Comparison of ENCODE assay signal across 8 cellular contexts in genomic region chr3:4466783-4467521, GRCh38. TPM values are rescaled to one million over a fixed set of nuclear protein-coding genes. Genes with fewer than 3 reads are reported as not detected.
DNase-seq lines count a peak whose midpoint lies in the region; ATAC-seq and TF ChIP-seq lines count a peak whose summit lies in the region.

Gene SUMF1, minus strand, starts transcription at chr3:4467269. Its CDS starts 24 bp downstream, at chr3:4467245.

- H3K9me3 ChIP-seq in WERI-Rb-1 (ENCODE audit: severe bottlenecking) (peaks cover 3% of the 10 kb centered on the region), breast epithelium (no peaks in the 10 kb centered on the region), iPS-20b (ENCODE audit: insufficient read depth, low read depth, low read length) (no peaks in the 10 kb centered on the region), skeletal muscle tissue (ENCODE audit: control insufficient read depth in 3 of 3, low read length in 3 of 3) (no peaks in the 10 kb centered on the region)

- TF ChIP-seq CTCF in WERI-Rb-1 (IDR thresholded peaks at IDR 0.05; ENCODE audit: low read depth, low read length) (no peak), breast epithelium (IDR thresholded peaks at IDR 0.05) (no peak)

- peak within 1 kb of the TSS; percentile 80 for H3K9ac ChIP-seq in iPS-20b (ENCODE audit: low read depth, low read length)
- peak within 1 kb of the TSS; percentile 86 to 94 (median 91) for H3K9ac ChIP-seq in skeletal muscle tissue (ENCODE audit: low read depth in 1 of 3, low read length in 3 of 3)

- no peaks in the 10 kb centered on the region for H3K4me1 ChIP-seq in breast epithelium
- no peaks in the 10 kb centered on the region; the same call in 1 of the 2 replicates for H3K4me1 ChIP-seq in iPS-20b (ENCODE audit: insufficient read depth, low read length)
- peaks cover 5 to 12% (median 9%) of the 10 kb centered on the region in 3 donors for H3K4me1 ChIP-seq in skeletal muscle tissue (ENCODE audit: control insufficient read depth in 3 of 3, insufficient read depth in 3 of 3, low read length in 3 of 3)

- peak; percentile 2 for DNase-seq in NCI-H2107 (lab: John Stamatoyannopoulos, UW)
- DNase-seq in NCI-H2107 treated with DMSO at 0.1 percent for 48 hours (lab: John Stamatoyannopoulos, UW; ENCODE audit: unreplicated experiment), result no peak
- DNase-seq in NCI-H1930 (lab: John Stamatoyannopoulos, UW), result peak; percentile 8 to 54
- peak; percentile 79 for DNase-seq in WERI-Rb-1
- peak; percentile 67 to 75 for DNase-seq in breast epithelium (ENCODE audit: low spot score in 2 of 2)

- H3K36me3 ChIP-seq in WERI-Rb-1, result peaks cover 3% of the 10 kb centered on the region; the same call in 1 of the 2 replicates
- H3K36me3 ChIP-seq in breast epithelium, result no peaks in the 10 kb centered on the region
- no peaks in the 10 kb centered on the region for H3K36me3 ChIP-seq in iPS-20b (ENCODE audit: insufficient read depth, low read depth, low read length)
- no peaks in the 10 kb centered on the region for H3K36me3 ChIP-seq in skeletal muscle tissue (ENCODE audit: control insufficient read depth in 3 of 3, insufficient read depth in 3 of 3, low read length in 3 of 3)

- H3K27me3 ChIP-seq in WERI-Rb-1 (ENCODE audit: insufficient read depth, low read depth, severe bottlenecking) (no peaks in the 10 kb centered on the region), breast epithelium (no peaks in the 10 kb centered on the region), iPS-20b (ENCODE audit: insufficient read depth, low read length) (no peaks in the 10 kb centered on the region), skeletal muscle tissue (ENCODE audit: control insufficient read depth in 3 of 3, insufficient read depth in 3 of 3, low read length in 3 of 3) (no peaks in the 10 kb centered on the region)

- intact Hi-C loops in breast epithelium (cut with DNase I; ENCODE audit: low total_unique reads), result loop anchor here (5.0 kb wide), 1 partner anchor 1300 kb away; no protein-coding TSS in a partner anchor

- ATAC-seq in HG02884 (IDR thresholded peaks at IDR 0.05; ENCODE audit: unreplicated experiment), result peak; percentile 100

- H3K27ac ChIP-seq in WERI-Rb-1, result peak within 1 kb of the TSS; percentile 81
- peak within 1 kb of the TSS; percentile 89 to 90 for H3K27ac ChIP-seq in breast epithelium
- H3K27ac ChIP-seq in iPS-20b (ENCODE audit: low read length), result peak within 1 kb of the TSS; percentile 59
- H3K27ac ChIP-seq in skeletal muscle tissue (ENCODE audit: low read depth, low read length), result peak within 1 kb of the TSS; percentile 78

- H3K4me3 ChIP-seq in WERI-Rb-1 (ENCODE audit: low read depth, low read length), result peak within 1 kb of the TSS; percentile 84
- peak within 1 kb of the TSS; percentile 78 to 99 (median 91) for H3K4me3 ChIP-seq in breast epithelium
- H3K4me3 ChIP-seq in iPS-20b (ENCODE audit: low read length), result peak within 1 kb of the TSS; percentile 92
- peak within 1 kb of the TSS; percentile 91 to 95 (median 92) for H3K4me3 ChIP-seq in skeletal muscle tissue (ENCODE audit: low read length in 3 of 3)

- TF ChIP-seq POLR2A in breast epithelium (IDR thresholded peaks at IDR 0.05), result no peak

RNA-seq across cellular contexts. Expression of gene SUMF1, which starts in this region (rescaled TPM):
- 10 to 100 TPM; 84.2 to 87.1 (median 84.9) TPM for total RNA-seq in breast epithelium
- 28.2 TPM for total RNA-seq in skeletal muscle tissue
